15 cellular contexts compared by ENCODE assay signal in the genomic region with DNA sequence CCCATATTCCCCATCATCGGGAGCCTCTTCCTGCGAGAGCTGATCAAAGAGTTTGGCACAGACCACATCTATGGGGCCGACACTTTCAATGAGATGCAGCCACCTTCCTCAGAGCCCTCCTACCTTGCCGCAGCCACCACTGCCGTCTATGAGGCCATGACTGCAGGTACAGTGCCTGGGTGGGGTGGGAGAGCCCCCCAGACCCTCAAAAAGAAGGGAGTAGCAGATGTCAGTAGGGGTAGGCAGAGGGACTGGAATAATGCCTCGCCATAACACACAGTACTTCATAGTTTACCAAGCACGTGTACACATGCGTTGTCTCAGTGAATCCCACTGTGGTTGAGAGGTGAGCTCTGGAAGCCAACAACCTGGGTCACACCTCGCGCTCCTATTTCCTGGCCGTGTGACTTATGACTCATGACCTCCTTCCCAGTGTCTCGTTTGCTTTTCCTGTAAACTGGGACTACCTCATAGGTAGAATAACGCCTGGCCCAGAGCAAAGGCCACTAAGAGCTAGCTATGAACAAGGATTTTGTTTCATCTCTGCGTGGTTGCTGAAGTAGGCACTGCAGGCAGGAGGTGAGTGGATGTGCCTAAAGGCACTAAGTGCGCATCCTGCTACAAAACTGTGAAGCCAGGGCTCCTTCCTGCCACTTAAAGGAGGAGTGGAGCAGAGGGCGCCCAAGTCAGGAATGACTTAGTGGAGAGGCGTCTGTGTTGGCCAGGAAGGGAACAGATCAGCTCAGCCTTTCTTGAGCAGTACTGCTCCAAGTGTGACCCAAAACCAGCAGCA. TPM values are rescaled to one million over a fixed set of nuclear protein-coding genes. Genes with fewer than 3 reads are reported as not detected.
DNase-seq lines count a peak whose midpoint lies in the region; ATAC-seq, FAIRE-seq and TF ChIP-seq lines count a peak whose summit lies in the region.
"Had no signal": no experiment of that assay in that cellular context is flagged by ENCODE, and none has a peak within 500 bp of the region (broad histone marks: within the 10 kb centered on the region; RNA-seq: fewer than 3 reads in every experiment).

No MANE protein-coding gene starts in this region.

- POLR2A ChIA-PET in activated CD4-positive, alpha-beta T cell treated with anti-CD3 and anti-CD28 coated beads, Interleukin-2, amount 10 ng/mL, durations not matched to agents 7 days and 5 days (lab: Charles Lee) = interaction anchor here (0.7 kb wide), 1 partner anchor 299 kb away, joined by 3 read pairs; no protein-coding TSS in a partner anchor

- no peaks in the 10 kb centered on the region for H3K27me3 Mint-ChIP-seq in stimulated activated naive CD8-positive, alpha-beta T cell treated with anti-CD3 and anti-CD28 coated beads, Interleukin-15, Interleukin-2, amounts not matched to agents 100 ng/mL and 50 ng/mL, for 24 hours
- no peaks in the 10 kb centered on the region for H3K27me3 Mint-ChIP-seq in activated CD4-positive, alpha-beta T cell treated with anti-CD3 and anti-CD28 coated beads, Interleukin-2, amount 10 ng/mL, durations not matched to agents 7 days and 5 days
- no peaks in the 10 kb centered on the region for H3K27me3 Mint-ChIP-seq in osteocyte (ENCODE audit: unreplicated experiment)

- peaks cover 11% of the 10 kb centered on the region for H3K36me3 Mint-ChIP-seq in stimulated activated naive CD8-positive, alpha-beta T cell treated with anti-CD3 and anti-CD28 coated beads, Interleukin-15, Interleukin-2, amounts not matched to agents 100 ng/mL and 50 ng/mL, for 24 hours (ENCODE audit: low read depth)
- peaks cover 9% of the 10 kb centered on the region for H3K36me3 Mint-ChIP-seq in activated CD4-positive, alpha-beta T cell treated with anti-CD3 and anti-CD28 coated beads, Interleukin-2, amount 10 ng/mL, durations not matched to agents 7 days and 5 days (ENCODE audit: low read depth)
- H3K36me3 Mint-ChIP-seq in osteocyte (ENCODE audit: unreplicated experiment) = peaks cover 16% of the 10 kb centered on the region

- no peak overlapping the region for H3K4me3 Mint-ChIP-seq in stimulated activated naive CD8-positive, alpha-beta T cell treated with anti-CD3 and anti-CD28 coated beads, Interleukin-15, Interleukin-2, amounts not matched to agents 100 ng/mL and 50 ng/mL, for 24 hours
- peak overlapping the region; percentile 14 for H3K4me3 Mint-ChIP-seq in activated CD4-positive, alpha-beta T cell treated with anti-CD3 and anti-CD28 coated beads, Interleukin-2, amount 10 ng/mL, durations not matched to agents 7 days and 5 days
- no peak overlapping the region for H3K4me3 Mint-ChIP-seq in osteocyte (ENCODE audit: unreplicated experiment)

- TF ChIP-seq POLR2A in esophagus squamous epithelium (IDR thresholded peaks at IDR 0.05) = no peak
- peak; percentile 53 for TF ChIP-seq POLR2A in transverse colon (IDR thresholded peaks at IDR 0.05)

- H3K9me3 ChIP-seq in esophagus squamous epithelium (no peaks in the 10 kb centered on the region), transverse colon (no peaks in the 10 kb centered on the region)
- H3K9me3 ChIP-seq: MG63, neutrophil, thoracic aorta had no signal

- H3K4me3 ChIP-seq in esophagus squamous epithelium = no peak overlapping the region
- no peak overlapping the region for H3K4me3 ChIP-seq in transverse colon
- H3K4me3 ChIP-seq: MG63, thoracic aorta had no signal

- H3K27ac Mint-ChIP-seq in stimulated activated naive CD8-positive, alpha-beta T cell treated with anti-CD3 and anti-CD28 coated beads, Interleukin-15, Interleukin-2, amounts not matched to agents 100 ng/mL and 50 ng/mL, for 24 hours = peak overlapping the region; percentile 50
- peak overlapping the region; percentile 77 for H3K27ac Mint-ChIP-seq in activated CD4-positive, alpha-beta T cell treated with anti-CD3 and anti-CD28 coated beads, Interleukin-2, amount 10 ng/mL, durations not matched to agents 7 days and 5 days
- H3K27ac Mint-ChIP-seq in osteocyte (ENCODE audit: unreplicated experiment) = no peak overlapping the region

- CTCF ChIA-PET in activated CD4-positive, alpha-beta T cell treated with anti-CD3 and anti-CD28 coated beads, Interleukin-2, amount 10 ng/mL, durations not matched to agents 7 days and 5 days (lab: Charles Lee) = interaction anchor here (0.5 to 1.8 kb wide), 8 partner anchors 10 to 1660 kb away, joined by 3 to 9 read pairs (median 4); no protein-coding TSS in a partner anchor

- TF ChIP-seq CTCF in esophagus squamous epithelium (IDR thresholded peaks at IDR 0.05) = no peak
- no peak for TF ChIP-seq CTCF in transverse colon (IDR thresholded peaks at IDR 0.05)
- TF ChIP-seq CTCF in osteocyte (IDR thresholded peaks at IDR 0.05) = no peak

- intact Hi-C loops in esophagus squamous epithelium (cut with DNase I) (no loop called here), transverse colon (cut with DNase I; ENCODE audit: low total_unique reads) (no loop called here)

- no peak for DNase-seq in stimulated activated naive CD8-positive, alpha-beta T cell treated with anti-CD3 and anti-CD28 coated beads, Interleukin-15, Interleukin-2, amounts not matched to agents 100 U/mL and 50 U/mL, for 24 hours
- no peak for DNase-seq in activated CD4-positive, alpha-beta T cell treated with anti-CD3 and anti-CD28 coated beads, Interleukin-2, amount 10 ng/mL, durations not matched to agents 7 days and 5 days
- DNase-seq in esophagus squamous epithelium (lab: John Stamatoyannopoulos, UW) (no peak), transverse colon (peak; percentile 61), osteocyte (ENCODE audit: extremely low spot score, unreplicated experiment) (no peak), GM19239 (ENCODE audit: insufficient read length, low spot score) (no peak)
- DNase-seq: activated gamma-delta T cell treated with Interleukin-2 at 50 U/mL for 16 hours; MG63; stimulated activated CD4-positive, alpha-beta T cell treated with anti-CD3 and anti-CD28 coated beads, Interleukin-2, amount 100 ng/mL, for 48 hours; T1000 had no signal

- H3K4me1 Mint-ChIP-seq in stimulated activated naive CD8-positive, alpha-beta T cell treated with anti-CD3 and anti-CD28 coated beads, Interleukin-15, Interleukin-2, amounts not matched to agents 100 ng/mL and 50 ng/mL, for 24 hours (ENCODE audit: low read depth) = peaks cover 35% of the 10 kb centered on the region
- peaks cover 41% of the 10 kb centered on the region for H3K4me1 Mint-ChIP-seq in activated CD4-positive, alpha-beta T cell treated with anti-CD3 and anti-CD28 coated beads, Interleukin-2, amount 10 ng/mL, durations not matched to agents 7 days and 5 days
- peaks cover 19% of the 10 kb centered on the region for H3K4me1 Mint-ChIP-seq in osteocyte (ENCODE audit: unreplicated experiment)

- no peak for TF ChIP-seq EP300 in transverse colon (IDR thresholded peaks at IDR 0.05; ENCODE audit: low read depth)

- H3K36me3 ChIP-seq in esophagus squamous epithelium (peaks cover 6 to 67% (median 27%) of the 10 kb centered on the region in 3 donors), transverse colon (peaks cover 0 to 4% (median 0%) of the 10 kb centered on the region in 4 donors)

- FAIRE-seq in GM19239 (lab: Jason Lieb, UNC) = no peak
- FAIRE-seq: GM12892 had no signal

- H3K4me1 ChIP-seq in esophagus squamous epithelium (peaks cover 9 to 27% (median 10%) of the 10 kb centered on the region in 3 donors), transverse colon (peaks cover 10 to 29% (median 19%) of the 10 kb centered on the region in 4 donors)

- H3K27ac ChIP-seq in esophagus squamous epithelium (peak overlapping the region in 3 of 4 donors; percentile 25 to 47 (median 30)), transverse colon (peak overlapping the region; percentile 52 to 76 (median 68))
- H3K27ac ChIP-seq: neutrophil, thoracic aorta had no signal

- H3K9me3 Mint-ChIP-seq in stimulated activated naive CD8-positive, alpha-beta T cell treated with anti-CD3 and anti-CD28 coated beads, Interleukin-15, Interleukin-2, amounts not matched to agents 100 ng/mL and 50 ng/mL, for 24 hours = no peaks in the 10 kb centered on the region
- no peaks in the 10 kb centered on the region for H3K9me3 Mint-ChIP-seq in activated CD4-positive, alpha-beta T cell treated with anti-CD3 and anti-CD28 coated beads, Interleukin-2, amount 10 ng/mL, durations not matched to agents 7 days and 5 days
- no peaks in the 10 kb centered on the region for H3K9me3 Mint-ChIP-seq in osteocyte (ENCODE audit: unreplicated experiment)

- in situ Hi-C loops in transverse colon (cut with MboI; ENCODE audit: low pct_ligation_motif_present in 1 of 4, low pct_unique_long_range_greater_than_20kb in 1 of 4, low sequenced_read_pairs in 3 of 4) = no loop called here

- H3K27me3 ChIP-seq in esophagus squamous epithelium (no peaks in the 10 kb centered on the region), transverse colon (no peaks in the 10 kb centered on the region)
- H3K27me3 ChIP-seq: MG63, neutrophil had no signal

- no peak for ATAC-seq in stimulated activated naive CD8-positive, alpha-beta T cell treated with anti-CD3 and anti-CD28 coated beads, Interleukin-15, Interleukin-2, amounts not matched to agents 100 U/mL and 50 U/mL, for 24 hours
- ATAC-seq in HG03521 (IDR thresholded peaks at IDR 0.05; ENCODE audit: unreplicated experiment) = no peak

- 64 to 69% methylated on average over 14 to 16 of the region's 17 CpGs for WGBS in esophagus squamous epithelium, 2 donors
- WGBS in transverse colon (ENCODE audit: low coverage in 1 of 2), 2 donors = 74 to 100% methylated on average over 1 to 17 of the region's 17 CpGs

RNA-seq across cellular contexts. Expression of a gene that starts 5.2 kb away (rescaled TPM):
- total RNA-seq in activated CD4-positive, alpha-beta T cell treated with anti-CD3 and anti-CD28 coated beads, Interleukin-2, amount 10 ng/mL, durations not matched to agents 7 days and 5 days = 10 to 100 TPM; 16.4 to 18.8 TPM
- total RNA-seq in esophagus squamous epithelium (10 to 100 TPM; 19.2 to 39.0 (median 26.5) TPM), transverse colon (10 to 100 TPM; 35.4 to 95.7 (median 66.2) TPM), osteocyte (86.5 and 96.6 TPM in 2 replicates)

RNA-seq across cellular contexts. Expression of a gene that starts 11.5 kb away (rescaled TPM):
- total RNA-seq in activated CD4-positive, alpha-beta T cell treated with anti-CD3 and anti-CD28 coated beads, Interleukin-2, amount 10 ng/mL, durations not matched to agents 7 days and 5 days = under 1 TPM; 0.73 to 0.97 TPM
- total RNA-seq in esophagus squamous epithelium (10 to 100 TPM in 1 of 4 donors, 1 to 10 TPM in 3; 3.0 to 11.8 (median 6.6) TPM), transverse colon (1 to 10 TPM in 1 of 4 donors, under 1 TPM in 2, not detected in 1; 0.41 to 2.2 (median 0.95) TPM), osteocyte (1.2 and 1.4 TPM in 2 replicates)

RNA-seq across cellular contexts. Expression of a gene that starts 20.7 kb away (rescaled TPM):
- 10 to 100 TPM; 72.5 to 86.1 TPM for total RNA-seq in activated CD4-positive, alpha-beta T cell treated with anti-CD3 and anti-CD28 coated beads, Interleukin-2, amount 10 ng/mL, durations not matched to agents 7 days and 5 days
- total RNA-seq in esophagus squamous epithelium (10 to 100 TPM; 34.1 to 52.2 (median 46.5) TPM), transverse colon (10 to 100 TPM; 46.4 to 91.7 (median 57.6) TPM), osteocyte (51.7 and 62.7 TPM in 2 replicates)

RNA-seq across cellular contexts. Expression of a gene that starts 25.7 kb away (rescaled TPM):
- 10 to 100 TPM; 56.7 to 62.3 TPM for total RNA-seq in activated CD4-positive, alpha-beta T cell treated with anti-CD3 and anti-CD28 coated beads, Interleukin-2, amount 10 ng/mL, durations not matched to agents 7 days and 5 days
- 10 to 100 TPM; 34.0 to 47.9 (median 39.9) TPM for total RNA-seq in esophagus squamous epithelium
- total RNA-seq in transverse colon = 100 to 1,000 TPM in 3 of 4 donors, 10 to 100 TPM in 1; 81.3 to 191 (median 143) TPM
- 34.6 and 35.8 TPM in 2 replicates for total RNA-seq in osteocyte

RNA-seq across cellular contexts. Expression of a gene that starts 36.3 kb away (rescaled TPM):
- 10 to 100 TPM; 17.4 to 18.5 TPM for total RNA-seq in activated CD4-positive, alpha-beta T cell treated with anti-CD3 and anti-CD28 coated beads, Interleukin-2, amount 10 ng/mL, durations not matched to agents 7 days and 5 days
- total RNA-seq in esophagus squamous epithelium (1 to 10 TPM in 3 of 4 donors, under 1 TPM in 1; 0.61 to 4.8 (median 2.8) TPM), transverse colon (1 to 10 TPM in 2 of 4 donors, under 1 TPM in 1, not detected in 1; 0.96 to 2.6 (median 1.3) TPM), osteocyte (5.5 and 5.6 TPM in 2 replicates)
